26 cellular contexts compared by ENCODE assay signal in the genomic region with DNA sequence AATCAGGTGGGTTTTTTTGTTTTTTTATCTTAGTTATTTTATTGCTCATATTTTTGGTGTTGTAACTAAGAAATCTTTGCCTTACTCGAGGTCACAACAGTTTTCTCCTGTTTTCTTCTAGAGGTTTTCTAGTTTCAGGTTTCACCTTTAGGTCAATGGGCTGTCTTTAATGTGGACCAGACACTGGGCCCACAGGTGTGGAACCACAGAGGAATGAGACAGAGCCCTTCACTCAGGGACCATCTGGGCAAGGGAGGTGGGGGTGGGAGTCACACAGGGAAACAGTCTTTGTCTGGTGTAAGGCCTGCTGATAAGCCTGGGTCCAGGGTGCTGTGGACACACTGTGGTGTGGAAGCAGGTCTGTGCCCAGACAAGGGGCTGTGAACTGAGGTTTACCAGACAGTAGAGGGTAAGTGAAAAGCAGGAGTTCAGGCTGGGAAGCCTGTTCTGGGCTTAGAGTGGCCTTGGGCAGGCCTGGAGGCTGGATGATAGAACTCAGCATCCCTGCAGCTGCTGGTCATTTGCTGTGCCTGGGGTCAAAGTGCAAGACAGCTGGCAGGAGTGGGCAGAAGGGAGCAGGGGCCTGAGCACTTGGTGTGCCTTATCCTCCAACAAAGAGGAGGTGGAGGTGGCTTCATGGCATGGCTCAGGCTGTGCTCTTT.
DNase-seq lines count a peak whose midpoint lies in the region; ATAC-seq, FAIRE-seq and TF ChIP-seq lines count a peak whose summit lies in the region.
"Had no signal": no experiment of that assay in that cellular context is flagged by ENCODE, and none has a peak within 500 bp of the region (broad histone marks: within the 10 kb centered on the region; RNA-seq: fewer than 3 reads in every experiment).

No MANE protein-coding gene starts in this region.

- in situ Hi-C loops in gastrocnemius medialis (cut with MboI; ENCODE audit: low sequenced_read_pairs in 4 of 4), result no loop called here

- intact Hi-C loops in esophagus squamous epithelium (cut with DNase I) (no loop called here), gastrocnemius medialis (cut with DNase I; ENCODE audit: low total_unique reads) (no loop called here), tibial artery (cut with DNase I; ENCODE audit: low total_unique reads) (no loop called here)

- H3K9me3 ChIP-seq in esophagus squamous epithelium (no peaks in the 10 kb centered on the region), gastrocnemius medialis (no peaks in the 10 kb centered on the region), tibial artery (no peaks in the 10 kb centered on the region)
- H3K9me3 ChIP-seq: HAP-1, suprapubic skin had no signal

- H3K27me3 ChIP-seq in esophagus squamous epithelium (no peaks in the 10 kb centered on the region), gastrocnemius medialis (no peaks in the 10 kb centered on the region), tibial artery (no peaks in the 10 kb centered on the region)
- H3K27me3 ChIP-seq: BLaER1 treated with 17β-estradiol and CSF1 and Interleukin-3, amounts not matched to agents 10 nM and 100 nM; suprapubic skin had no signal

- no peaks in the 10 kb centered on the region for H3K36me3 ChIP-seq in esophagus squamous epithelium
- H3K36me3 ChIP-seq in gastrocnemius medialis, result no peaks in the 10 kb centered on the region
- H3K36me3 ChIP-seq in tibial artery, result no peaks in the 10 kb centered on the region
- H3K36me3 ChIP-seq: HAP-1, suprapubic skin had no signal

- H3K4me1 ChIP-seq in esophagus squamous epithelium (peaks cover 0 to 29% (median 4%) of the 10 kb centered on the region in 3 donors), gastrocnemius medialis (no peaks in the 10 kb centered on the region), tibial artery (peaks cover 0 to 48% (median 0%) of the 10 kb centered on the region in 4 donors)

- TF ChIP-seq CTCF in esophagus squamous epithelium (IDR thresholded peaks at IDR 0.05) (no peak), gastrocnemius medialis (IDR thresholded peaks at IDR 0.05 in 4 of 5, conservative IDR thresholded peaks at IDR 0.05 in 1 of 5) (no peak), tibial artery (IDR thresholded peaks at IDR 0.05) (no peak), omental fat pad (IDR thresholded peaks at IDR 0.05) (no peak)

- peak overlapping the region in 3 of 4 donors; percentile 11 to 62 (median 54) for H3K27ac ChIP-seq in esophagus squamous epithelium
- H3K27ac ChIP-seq in gastrocnemius medialis, result peak overlapping the region; percentile 20 to 86 (median 68)
- H3K27ac ChIP-seq in tibial artery, result peak overlapping the region in 1 of 2 donors; percentile 44
- H3K27ac ChIP-seq: suprapubic skin had no signal

- FAIRE-seq in GM18507 (lab: Jason Lieb, UNC), result peak; percentile 44
- FAIRE-seq: GM12878, small intestine had no signal

- WGBS in esophagus squamous epithelium, 2 donors, result 82 to 92% methylated on average over 1 of the region's 1 CpG

- no peak for TF ChIP-seq POLR2A in esophagus squamous epithelium (IDR thresholded peaks at IDR 0.05)
- no peak for TF ChIP-seq POLR2A in gastrocnemius medialis (IDR thresholded peaks at IDR 0.05)

- DNase-seq in GM18507 (ENCODE audit: extremely low spot score, insufficient read length, low read depth) (no peak), RPMI8226 (peak; percentile 37), esophagus squamous epithelium (lab: John Stamatoyannopoulos, UW) (no peak), gastrocnemius medialis (no peak), NOMO-1 treated with dmso at 0.1 percent for 144 hours (lab: John Stamatoyannopoulos, UW; ENCODE audit: unreplicated experiment) (no peak), tibial artery (no peak), omental fat pad (ENCODE audit: low spot score) (no peak), AG20443 (ENCODE audit: low spot score) (no peak)
- DNase-seq: ACHN; activated CD4-positive, alpha-beta T cell treated with anti-CD3 and anti-CD28 coated beads, Interleukin-2, amount 10 ng/mL, durations not matched to agents 24 days and 14 days; activated naive CD4-positive, alpha-beta T cell treated with anti-CD3 and anti-CD28 coated beads, Interleukin-2, amount 10 ng/mL, durations not matched to agents 7 days and 5 days; amygdala; central memory CD4-positive, alpha-beta T cell; DND-41; erythroblast; NCI-H1092; NCI-H187 treated with DMSO at 0.1 percent for 48 hours; NCI-H526 treated with DMSO at 0.1 percent for 48 hours; small intestine; stimulated activated CD4-positive, alpha-beta T cell treated with anti-CD3 and anti-CD28 coated beads, Interleukin-2, amount 100 ng/mL, for 24 hours had no signal

- H3K4me3 ChIP-seq in esophagus squamous epithelium (no peak overlapping the region), gastrocnemius medialis (no peak overlapping the region), tibial artery (no peak overlapping the region)
- H3K4me3 ChIP-seq: BLaER1 treated with 17β-estradiol and CSF1 and Interleukin-3, amounts not matched to agents 10 nM and 100 nM; GM12878; HAP-1; lung; suprapubic skin had no signal

- ATAC-seq in gastrocnemius medialis (no peak), omental fat pad (ENCODE audit: low FRiP score) (no peak)
- ATAC-seq: GM12878; stimulated activated effector memory CD8-positive, alpha-beta T cell treated with anti-CD3 and anti-CD28 coated beads, Interleukin-12 subunit alpha, Interleukin-12 subunit beta, amount 100 ng/mL, for 72 hours had no signal
